ENCODE assay signal across 10 cellular contexts in genomic region chr9:83266618-83267543, GRCh38.
A peak's percentile ranks its signal among the peaks of the same experiment; 100 is the strongest.
DNase-seq lines count a peak whose midpoint lies in the region; ATAC-seq, FAIRE-seq and TF ChIP-seq lines count a peak whose summit lies in the region.
"Had no signal": no experiment of that assay in that cellular context is flagged by ENCODE, and none has a peak within 500 bp of the region (broad histone marks: within the 10 kb centered on the region; RNA-seq: fewer than 3 reads in every experiment).

No MANE protein-coding gene starts in this region.

- FAIRE-seq in RCC 7860 (lab: Jason Lieb, UNC): no peak

- no peak overlapping the region for H3K4me3 ChIP-seq in fibroblast of villous mesenchyme (ENCODE audit: low read depth, low read length)

- no peak for TF ChIP-seq CTCF in fibroblast of villous mesenchyme (IDR thresholded peaks at IDR 0.05; ENCODE audit: insufficient read depth, low read depth, low read length)

- DNase-seq in AG20443 (ENCODE audit: low spot score): peak; percentile 21
- DNase-seq in RCC 7860 (ENCODE audit: low spot score): peak; percentile 63
- peak; percentile 1 for DNase-seq in fibroblast of villous mesenchyme (ENCODE audit: low read depth)
- DNase-seq in myocyte (ENCODE audit: low read depth): peak; percentile 74
- no peak for DNase-seq in HPDE6-E6E7 (ENCODE audit: extremely low spot score)
- DNase-seq: activated CD4-positive, alpha-beta memory T cell treated with anti-CD3 and anti-CD28 coated beads, Interleukin-2, amount 10 ng/mL, durations not matched to agents 7 days and 5 days; NCI-H1417 treated with DMSO at 0.1 percent for 48 hours had no signal

- ATAC-seq in GM21576 (IDR thresholded peaks at IDR 0.05; ENCODE audit: unreplicated experiment): no peak
- no peak for ATAC-seq in HG03457 (IDR thresholded peaks at IDR 0.05; ENCODE audit: unreplicated experiment)
- no peak for ATAC-seq in HG02973 (IDR thresholded peaks at IDR 0.05; ENCODE audit: unreplicated experiment)
